In genomic region chr3:195179782-195180489, GRCh38 we compare ENCODE assay signal across 1 cellular context.
TF ChIP-seq lines count a peak whose summit lies in the region.

No MANE protein-coding gene starts in this region.

TF ChIP-seq in K562, 482 proteins besides CTCF, POLR2A, EP300 and RAD21 (continued from another document):
- TF ChIP-seq, protein P1, sequence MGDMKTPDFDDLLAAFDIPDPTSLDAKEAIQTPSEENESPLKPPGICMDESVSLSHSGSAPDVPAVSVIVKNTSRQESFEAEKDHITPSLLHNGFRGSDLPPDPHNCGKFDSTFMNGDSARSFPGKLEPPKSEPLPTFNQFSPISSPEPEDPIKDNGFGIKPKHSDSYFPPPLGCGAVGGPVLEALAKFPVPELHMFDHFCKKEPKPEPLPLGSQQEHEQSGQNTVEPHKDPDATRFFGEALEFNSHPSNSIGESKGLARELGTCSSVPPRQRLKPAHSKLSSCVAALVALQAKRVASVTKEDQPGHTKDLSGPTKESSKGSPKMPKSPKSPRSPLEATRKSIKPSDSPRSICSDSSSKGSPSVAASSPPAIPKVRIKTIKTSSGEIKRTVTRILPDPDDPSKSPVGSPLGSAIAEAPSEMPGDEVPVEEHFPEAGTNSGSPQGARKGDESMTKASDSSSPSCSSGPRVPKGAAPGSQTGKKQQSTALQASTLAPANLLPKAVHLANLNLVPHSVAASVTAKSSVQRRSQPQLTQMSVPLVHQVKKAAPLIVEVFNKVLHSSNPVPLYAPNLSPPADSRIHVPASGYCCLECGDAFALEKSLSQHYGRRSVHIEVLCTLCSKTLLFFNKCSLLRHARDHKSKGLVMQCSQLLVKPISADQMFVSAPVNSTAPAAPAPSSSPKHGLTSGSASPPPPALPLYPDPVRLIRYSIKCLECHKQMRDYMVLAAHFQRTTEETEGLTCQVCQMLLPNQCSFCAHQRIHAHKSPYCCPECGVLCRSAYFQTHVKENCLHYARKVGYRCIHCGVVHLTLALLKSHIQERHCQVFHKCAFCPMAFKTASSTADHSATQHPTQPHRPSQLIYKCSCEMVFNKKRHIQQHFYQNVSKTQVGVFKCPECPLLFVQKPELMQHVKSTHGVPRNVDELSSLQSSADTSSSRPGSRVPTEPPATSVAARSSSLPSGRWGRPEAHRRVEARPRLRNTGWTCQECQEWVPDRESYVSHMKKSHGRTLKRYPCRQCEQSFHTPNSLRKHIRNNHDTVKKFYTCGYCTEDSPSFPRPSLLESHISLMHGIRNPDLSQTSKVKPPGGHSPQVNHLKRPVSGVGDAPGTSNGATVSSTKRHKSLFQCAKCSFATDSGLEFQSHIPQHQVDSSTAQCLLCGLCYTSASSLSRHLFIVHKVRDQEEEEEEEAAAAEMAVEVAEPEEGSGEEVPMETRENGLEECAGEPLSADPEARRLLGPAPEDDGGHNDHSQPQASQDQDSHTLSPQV (IDR thresholded peaks at IDR 0.05): peak; percentile 56
- peak in 1 of 2 experiments; percentile 23; a peak in 1 of 4 replicates for TF ChIP-seq MAZ (CRISPR knock-in tag; conservative IDR thresholded peaks at IDR 0.05 in 1 of 2, IDR thresholded peaks at IDR 0.05 in 1 of 2)
- TF ChIP-seq TFAP4 (CRISPR knock-in tag; IDR thresholded peaks at IDR 0.05; ENCODE audit: borderline replicate concordance): peak; percentile 27; the same call in 1 of the 2 replicates
- 0 out of 2 replicates have a peak, but pooled peaks have one; percentile 27 for TF ChIP-seq NFRKB (IDR thresholded peaks at IDR 0.05; ENCODE audit: low read depth)
- no peak for TF ChIP-seq HNRNPL (IDR thresholded peaks at IDR 0.05; ENCODE audit: low read depth, low read length)
- peak; percentile 85 for TF ChIP-seq ZNF263 (CRISPR knock-in tag; IDR thresholded peaks at IDR 0.05; ENCODE audit: borderline replicate concordance)
- no peak for TF ChIP-seq ZBTB8A (IDR thresholded peaks at IDR 0.05; ENCODE audit: partially characterized antibody)
- TF ChIP-seq KDM5B (IDR thresholded peaks at IDR 0.05; ENCODE audit: insufficient replicate concordance, low read depth, low read length): peak; percentile 22
- TF ChIP-seq, protein P2, sequence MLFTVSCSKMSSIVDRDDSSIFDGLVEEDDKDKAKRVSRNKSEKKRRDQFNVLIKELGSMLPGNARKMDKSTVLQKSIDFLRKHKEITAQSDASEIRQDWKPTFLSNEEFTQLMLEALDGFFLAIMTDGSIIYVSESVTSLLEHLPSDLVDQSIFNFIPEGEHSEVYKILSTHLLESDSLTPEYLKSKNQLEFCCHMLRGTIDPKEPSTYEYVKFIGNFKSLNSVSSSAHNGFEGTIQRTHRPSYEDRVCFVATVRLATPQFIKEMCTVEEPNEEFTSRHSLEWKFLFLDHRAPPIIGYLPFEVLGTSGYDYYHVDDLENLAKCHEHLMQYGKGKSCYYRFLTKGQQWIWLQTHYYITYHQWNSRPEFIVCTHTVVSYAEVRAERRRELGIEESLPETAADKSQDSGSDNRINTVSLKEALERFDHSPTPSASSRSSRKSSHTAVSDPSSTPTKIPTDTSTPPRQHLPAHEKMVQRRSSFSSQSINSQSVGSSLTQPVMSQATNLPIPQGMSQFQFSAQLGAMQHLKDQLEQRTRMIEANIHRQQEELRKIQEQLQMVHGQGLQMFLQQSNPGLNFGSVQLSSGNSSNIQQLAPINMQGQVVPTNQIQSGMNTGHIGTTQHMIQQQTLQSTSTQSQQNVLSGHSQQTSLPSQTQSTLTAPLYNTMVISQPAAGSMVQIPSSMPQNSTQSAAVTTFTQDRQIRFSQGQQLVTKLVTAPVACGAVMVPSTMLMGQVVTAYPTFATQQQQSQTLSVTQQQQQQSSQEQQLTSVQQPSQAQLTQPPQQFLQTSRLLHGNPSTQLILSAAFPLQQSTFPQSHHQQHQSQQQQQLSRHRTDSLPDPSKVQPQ (CRISPR knock-in tag; IDR thresholded peaks at IDR 0.05; ENCODE audit: borderline replicate concordance): no peak
- TF ChIP-seq, protein P3, sequence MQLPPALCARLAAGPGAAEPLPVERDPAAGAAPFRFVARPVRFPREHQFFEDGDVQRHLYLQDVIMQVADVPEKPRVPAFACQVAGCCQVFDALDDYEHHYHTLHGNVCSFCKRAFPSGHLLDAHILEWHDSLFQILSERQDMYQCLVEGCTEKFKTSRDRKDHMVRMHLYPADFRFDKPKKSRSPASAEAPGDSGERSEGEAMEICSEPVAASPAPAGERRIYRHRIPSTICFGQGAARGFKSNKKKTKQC (CRISPR knock-in tag; IDR thresholded peaks at IDR 0.05): peak; percentile 53; the same call in 1 of the 2 replicates
- TF ChIP-seq ZFX (CRISPR knock-in tag; IDR thresholded peaks at IDR 0.05): peak; percentile 83
- TF ChIP-seq ZNF589 (CRISPR knock-in tag; IDR thresholded peaks at IDR 0.05; ENCODE audit: low read depth): 0 out of 2 replicates have a peak, but pooled peaks have one; percentile 16
- 0 out of 2 replicates have a peak, but pooled peaks have one; percentile 13 for TF ChIP-seq SP1 (CRISPR knock-in tag; IDR thresholded peaks at IDR 0.05)
- TF ChIP-seq RB1 (IDR thresholded peaks at IDR 0.05; ENCODE audit: low read depth): 0 out of 2 replicates have a peak, but pooled peaks have one; percentile 33
- peak; percentile 78 for TF ChIP-seq RBBP5 (IDR thresholded peaks at IDR 0.05; ENCODE audit: borderline replicate concordance, insufficient read depth, low read length, poor library complexity, severe bottlenecking)
- no peak for TF ChIP-seq FIP1L1 (IDR thresholded peaks at IDR 0.05; ENCODE audit: low read depth, low read length, poor library complexity, severe bottlenecking)
- no peak for TF ChIP-seq ZNF41 (CRISPR knock-in tag; conservative IDR thresholded peaks at IDR 0.05)
- TF ChIP-seq, protein P4, sequence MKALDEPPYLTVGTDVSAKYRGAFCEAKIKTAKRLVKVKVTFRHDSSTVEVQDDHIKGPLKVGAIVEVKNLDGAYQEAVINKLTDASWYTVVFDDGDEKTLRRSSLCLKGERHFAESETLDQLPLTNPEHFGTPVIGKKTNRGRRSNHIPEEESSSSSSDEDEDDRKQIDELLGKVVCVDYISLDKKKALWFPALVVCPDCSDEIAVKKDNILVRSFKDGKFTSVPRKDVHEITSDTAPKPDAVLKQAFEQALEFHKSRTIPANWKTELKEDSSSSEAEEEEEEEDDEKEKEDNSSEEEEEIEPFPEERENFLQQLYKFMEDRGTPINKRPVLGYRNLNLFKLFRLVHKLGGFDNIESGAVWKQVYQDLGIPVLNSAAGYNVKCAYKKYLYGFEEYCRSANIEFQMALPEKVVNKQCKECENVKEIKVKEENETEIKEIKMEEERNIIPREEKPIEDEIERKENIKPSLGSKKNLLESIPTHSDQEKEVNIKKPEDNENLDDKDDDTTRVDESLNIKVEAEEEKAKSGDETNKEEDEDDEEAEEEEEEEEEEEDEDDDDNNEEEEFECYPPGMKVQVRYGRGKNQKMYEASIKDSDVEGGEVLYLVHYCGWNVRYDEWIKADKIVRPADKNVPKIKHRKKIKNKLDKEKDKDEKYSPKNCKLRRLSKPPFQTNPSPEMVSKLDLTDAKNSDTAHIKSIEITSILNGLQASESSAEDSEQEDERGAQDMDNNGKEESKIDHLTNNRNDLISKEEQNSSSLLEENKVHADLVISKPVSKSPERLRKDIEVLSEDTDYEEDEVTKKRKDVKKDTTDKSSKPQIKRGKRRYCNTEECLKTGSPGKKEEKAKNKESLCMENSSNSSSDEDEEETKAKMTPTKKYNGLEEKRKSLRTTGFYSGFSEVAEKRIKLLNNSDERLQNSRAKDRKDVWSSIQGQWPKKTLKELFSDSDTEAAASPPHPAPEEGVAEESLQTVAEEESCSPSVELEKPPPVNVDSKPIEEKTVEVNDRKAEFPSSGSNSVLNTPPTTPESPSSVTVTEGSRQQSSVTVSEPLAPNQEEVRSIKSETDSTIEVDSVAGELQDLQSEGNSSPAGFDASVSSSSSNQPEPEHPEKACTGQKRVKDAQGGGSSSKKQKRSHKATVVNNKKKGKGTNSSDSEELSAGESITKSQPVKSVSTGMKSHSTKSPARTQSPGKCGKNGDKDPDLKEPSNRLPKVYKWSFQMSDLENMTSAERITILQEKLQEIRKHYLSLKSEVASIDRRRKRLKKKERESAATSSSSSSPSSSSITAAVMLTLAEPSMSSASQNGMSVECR (CRISPR knock-in tag; IDR thresholded peaks at IDR 0.05): no peak
- peak; percentile 58; the same call in 1 of the 2 replicates for TF ChIP-seq ZBTB9 (CRISPR knock-in tag; IDR thresholded peaks at IDR 0.05)
- TF ChIP-seq POLR2G (IDR thresholded peaks at IDR 0.05; ENCODE audit: low read depth, low read length): peak; percentile 47
- 0 out of 2 replicates have a peak, but pooled peaks have one; percentile 13 for TF ChIP-seq PYGO2 (tag; IDR thresholded peaks at IDR 0.05)
- 0 out of 2 replicates have a peak, but pooled peaks have one; percentile 39 for TF ChIP-seq KAT7 (CRISPR knock-in tag; IDR thresholded peaks at IDR 0.05; ENCODE audit: borderline replicate concordance)
- TF ChIP-seq NR4A1 (CRISPR knock-in tag; IDR thresholded peaks at IDR 0.05): no peak
- peak; percentile 60; the same call in 1 of the 2 replicates for TF ChIP-seq NR4A1 (tag; IDR thresholded peaks at IDR 0.05)
- peak; percentile 14; the same call in 1 of the 2 replicates for TF ChIP-seq SMAD4 (CRISPR knock-in tag; conservative IDR thresholded peaks at IDR 0.05)
TF ChIP-seq in K562: peak in this region for 22.
